ENCODE assay signal across 8 cellular contexts in genomic region chr4:98929341-98930267, GRCh38. TPM values are rescaled to one million over a fixed set of nuclear protein-coding genes. Genes with fewer than 3 reads are reported as not detected.
A peak's percentile ranks its signal among the peaks of the same experiment; 100 is the strongest.
DNase-seq lines count a peak whose midpoint lies in the region; ATAC-seq and TF ChIP-seq lines count a peak whose summit lies in the region.

No MANE protein-coding gene starts in this region.

- H3K4me3 ChIP-seq in astrocyte of the cerebellum (ENCODE audit: low read depth, low read length) (peak overlapping the region; percentile 99), iPS-11a (ENCODE audit: low read depth, low read length) (peak overlapping the region; percentile 77), skeletal muscle satellite cell (ENCODE audit: low read length) (peak overlapping the region; percentile 97)

- CTCF ChIA-PET in Calu3 (lab: Charles Lee): interaction anchor here (0.7 to 2.2 kb wide), 11 partner anchors 9 to 1337 kb away, joined by 3 to 10 read pairs (median 4); partner anchors contain the start of genes METAP1 and RAP1GDS1

- TF ChIP-seq CTCF in Calu3 (IDR thresholded peaks at IDR 0.05; ENCODE audit: unreplicated experiment): no peak
- no peak for TF ChIP-seq CTCF in astrocyte of the cerebellum (IDR thresholded peaks at IDR 0.05; ENCODE audit: low read depth, low read length, missing control alignments)

- peaks cover 7% of the 10 kb centered on the region for H3K36me3 ChIP-seq in skeletal muscle satellite cell (ENCODE audit: insufficient read depth, low read length)

- peak overlapping the region; percentile 98 for H3K4me3 Mint-ChIP-seq in Calu3 (ENCODE audit: low read depth, unreplicated experiment)

- H3K9me3 Mint-ChIP-seq in Calu3 (ENCODE audit: low read depth, unreplicated experiment): no peaks in the 10 kb centered on the region

- H3K9ac ChIP-seq in skeletal muscle satellite cell (ENCODE audit: low read depth, low read length): peak overlapping the region; percentile 93

- H3K36me3 Mint-ChIP-seq in Calu3 (ENCODE audit: insufficient read depth, unreplicated experiment): peaks cover 36% of the 10 kb centered on the region

- DNase-seq in Calu3 (peak; percentile 68), HT1080 (ENCODE audit: low read depth) (peak; percentile 97), T-helper 22 cell (ENCODE audit: low read depth) (peak; percentile 38), astrocyte of the cerebellum (ENCODE audit: low read depth) (peak; percentile 49), NCI-H2081 treated with DMSO at 0.1 percent for 48 hours (lab: John Stamatoyannopoulos, UW) (no peak)

- H3K9me3 ChIP-seq in skeletal muscle satellite cell (replicated peaks; ENCODE audit: low read length): no peaks in the 10 kb centered on the region

- in situ Hi-C loops in astrocyte of the cerebellum (cut with HindIII; ENCODE audit: low sequenced_read_pairs): no loop called here

- H3K4me2 ChIP-seq in skeletal muscle satellite cell (ENCODE audit: low read length): peak overlapping the region; percentile 98

- H3K4me1 Mint-ChIP-seq in Calu3 (ENCODE audit: low read depth, unreplicated experiment): peaks cover 16% of the 10 kb centered on the region

- peak overlapping the region; percentile 92 for H3K27ac Mint-ChIP-seq in Calu3 (ENCODE audit: unreplicated experiment)

- peak; percentile 43 for ATAC-seq in GM21390 (IDR thresholded peaks at IDR 0.05; ENCODE audit: unreplicated experiment)

- H3K27me3 ChIP-seq in skeletal muscle satellite cell (ENCODE audit: control insufficient read depth, insufficient read depth, low read length): no peaks in the 10 kb centered on the region

- no peaks in the 10 kb centered on the region for H3K27me3 Mint-ChIP-seq in Calu3 (ENCODE audit: unreplicated experiment)

- intact Hi-C loops in Calu3 (cut with micrococcal nuclease; ENCODE audit: unreplicated experiment): loop anchor here (10.0 kb wide), 2 partner anchors 65 to 275 kb away; partner anchors contain the start of genes METAP1 and TSPAN5

- peaks cover 26% of the 10 kb centered on the region for H3K4me1 ChIP-seq in skeletal muscle satellite cell (ENCODE audit: control insufficient read depth, insufficient read depth, low read length)

- BruUV-seq in Calu3 (replicated peaks; lab: Mats Ljungman, UMichigan): TSS peak; percentile 85

RNA-seq across cellular contexts. Expression of gene EIF4E, which starts 0.7 kb away (rescaled TPM):
- total RNA-seq in Calu3 (2022): 103 and 105 TPM in 2 replicates
- total RNA-seq in HT1080 (2014; rRNA removed; shearing (Covaris generic)): 204 and 216 TPM in 2 replicates
- 166 and 191 TPM in 2 replicates for polyA plus RNA-seq in HT1080 (2015; cell fraction: cytosol; rRNA removed)
- 128 and 138 TPM in 2 replicates for polyA plus RNA-seq in HT1080 (2015; cell fraction: nucleus; rRNA removed)
- total RNA-seq in skeletal muscle satellite cell (2012; rRNA removed): 197 and 208 TPM in 2 replicates
